15 cellular contexts compared by ENCODE assay signal in genomic region chr20:48153523-48153922, GRCh38.
A peak's percentile ranks its signal among the peaks of the same experiment; 100 is the strongest.
DNase-seq lines count a peak whose midpoint lies in the region; ATAC-seq, FAIRE-seq and TF ChIP-seq lines count a peak whose summit lies in the region.
"Had no signal": no experiment of that assay in that cellular context is flagged by ENCODE, and none has a peak within 500 bp of the region (broad histone marks: within the 10 kb centered on the region; RNA-seq: fewer than 3 reads in every experiment).

No MANE protein-coding gene starts in this region.

- H3K36me3 ChIP-seq in kidney (ENCODE audit: control insufficient read depth in 1 of 2, insufficient read depth in 2 of 2, low read length in 2 of 2), result no peaks in the 10 kb centered on the region
- H3K36me3 ChIP-seq: adrenal gland, uterus had no signal

- peaks cover 3% of the 10 kb centered on the region for H3K27me3 Mint-ChIP-seq in T-helper 2 cell treated with Interferon-gamma antibody and Interleukin-4, amounts not matched to agents 5 μg/mL and 100 μg/mL, for 36 hours (ENCODE audit: low read depth)

- H3K9ac ChIP-seq in kidney (ENCODE audit: low read length in 2 of 2), result no peak overlapping the region
- H3K9ac ChIP-seq: GM23248 had no signal

- H3K4me1 ChIP-seq in kidney (ENCODE audit: control insufficient read depth in 1 of 2, insufficient read depth in 1 of 2, low read depth in 1 of 2, low read length in 2 of 2), result no peaks in the 10 kb centered on the region
- H3K4me1 ChIP-seq: adrenal gland, uterus had no signal

- no peak for FAIRE-seq in kidney (lab: Jason Lieb, UNC)
- FAIRE-seq: endometrium, small intestine had no signal

- H3K9me3 ChIP-seq in kidney (ENCODE audit: control insufficient read depth in 1 of 2, low read length in 2 of 2), result peaks cover 0 to 6% of the 10 kb centered on the region in 2 donors
- H3K9me3 ChIP-seq: adrenal gland, uterus had no signal

- no peak overlapping the region for H3K4me3 Mint-ChIP-seq in T-helper 2 cell treated with Interferon-gamma antibody and Interleukin-4, amounts not matched to agents 5 μg/mL and 100 μg/mL, for 36 hours

- H3K27ac ChIP-seq in kidney (ENCODE audit: low read depth in 2 of 2, low read length in 2 of 2), result no peak overlapping the region
- H3K27ac ChIP-seq: adrenal gland, GM23248, uterus had no signal

- ATAC-seq in GM21360 (IDR thresholded peaks at IDR 0.05; ENCODE audit: unreplicated experiment), result no peak

- H3K4me3 ChIP-seq in kidney (ENCODE audit: low read length in 2 of 2), result no peak overlapping the region
- H3K4me3 ChIP-seq: adrenal gland, GM23248, uterus had no signal

- H3K4me1 Mint-ChIP-seq in T-helper 2 cell treated with Interferon-gamma antibody and Interleukin-4, amounts not matched to agents 5 μg/mL and 100 μg/mL, for 36 hours (ENCODE audit: low read depth), result no peaks in the 10 kb centered on the region

- no peaks in the 10 kb centered on the region for H3K36me3 Mint-ChIP-seq in T-helper 2 cell treated with Interferon-gamma antibody and Interleukin-4, amounts not matched to agents 5 μg/mL and 100 μg/mL, for 36 hours (ENCODE audit: low read depth)

- H3K9me3 Mint-ChIP-seq in T-helper 2 cell treated with Interferon-gamma antibody and Interleukin-4, amounts not matched to agents 5 μg/mL and 100 μg/mL, for 36 hours, result no peaks in the 10 kb centered on the region

- TF ChIP-seq CTCF in kidney (IDR thresholded peaks at IDR 0.05; ENCODE audit: borderline replicate concordance, extremely low read depth, insufficient read depth), result no peak

- no peak overlapping the region for H3K27ac Mint-ChIP-seq in T-helper 2 cell treated with Interferon-gamma antibody and Interleukin-4, amounts not matched to agents 5 μg/mL and 100 μg/mL, for 36 hours

- intact Hi-C loops in kidney (cut with DNase I), result no loop called here

- DNase-seq in COR-L47 (lab: John Stamatoyannopoulos, UW), result peak; percentile 12
- peak; percentile 76 for DNase-seq in NCI-H1092 (lab: John Stamatoyannopoulos, UW)
- DNase-seq in RPMI7951 (ENCODE audit: low read depth), result peak; percentile 39
- peak; percentile 51 for DNase-seq in inferior parietal cortex (ENCODE audit: extremely low spot score)
- DNase-seq in globus pallidus (ENCODE audit: low spot score), result no peak
- DNase-seq in kidney, result no peak
- DNase-seq in T-helper 2 cell treated with Interferon-gamma antibody and Interleukin-4, amounts not matched to agents 5 μg/mL and 100 μg/mL, for 36 hours (ENCODE audit: low spot score), result no peak
- DNase-seq: activated CD8-positive, alpha-beta memory T cell treated with anti-CD3 and anti-CD28 coated beads, Interleukin-2, amount 50 U/mL, for 48 hours; GM23248; Karpas-422; small intestine; uterus had no signal

Comparison
In these comparisons a context has a peak if more than half of its experiments do, and no peak if none do; other contexts are left out.
1. DNase-seq: peak in COR-L47 (single experiment), NCI-H1092 (single experiment), RPMI7951 (single experiment) and inferior parietal cortex (single experiment); none in globus pallidus (single experiment), kidney (single experiment) and T-helper 2 cell treated with Interferon-gamma antibody and Interleukin-4, amounts not matched to agents 5 μg/mL and 100 μg/mL, for 36 hours (single experiment).